In the genomic region with DNA sequence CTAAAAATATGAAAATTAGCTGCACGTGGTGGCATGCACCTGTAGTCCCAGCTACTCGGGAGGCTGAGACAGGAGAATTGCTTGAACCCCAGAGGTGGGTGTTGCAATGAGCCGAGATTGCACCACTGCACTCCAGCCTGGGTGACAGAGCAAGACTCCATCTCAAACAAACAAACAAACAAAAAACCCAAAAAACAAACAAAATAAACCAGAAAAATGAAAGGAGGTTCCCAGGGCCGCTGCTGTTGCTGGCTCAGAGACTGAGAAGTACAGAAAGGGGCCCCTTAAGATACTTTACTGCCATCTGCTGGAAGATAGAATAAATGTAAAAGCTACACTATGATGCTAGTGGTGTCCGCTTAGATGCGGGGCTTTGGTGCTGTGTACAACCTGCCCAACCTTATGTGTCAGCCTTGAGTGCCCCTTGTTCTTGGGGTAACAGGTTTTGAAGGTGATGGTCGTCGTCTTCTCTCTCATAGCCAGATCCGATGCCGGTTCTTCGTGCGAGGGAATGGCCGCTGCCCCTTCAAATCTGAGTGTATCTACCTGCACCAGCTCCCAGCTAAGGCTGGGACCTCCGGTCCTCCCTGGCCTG, we compare ENCODE assay signal across 1 cellular context.
A peak's percentile ranks its signal among the peaks of the same experiment; 100 is the strongest.
TF ChIP-seq lines count a peak whose summit lies in the region.

No MANE protein-coding gene starts in this region.

TF ChIP-seq in HepG2, 621 proteins besides CTCF, POLR2A, EP300 and RAD21 (continued from another document and continues in another):
- no peak for TF ChIP-seq ZNF432 (CRISPR knock-in tag; IDR thresholded peaks at IDR 0.05; ENCODE audit: borderline replicate concordance)
- no peak for TF ChIP-seq RFXAP (CRISPR knock-in tag; IDR thresholded peaks at IDR 0.05; ENCODE audit: borderline replicate concordance)
- no peak for TF ChIP-seq ZNF766 (CRISPR knock-in tag; IDR thresholded peaks at IDR 0.05; ENCODE audit: borderline replicate concordance)
- TF ChIP-seq KLF15 (CRISPR knock-in tag; IDR thresholded peaks at IDR 0.05; ENCODE audit: borderline replicate concordance), result no peak; the same call in 1 of the 2 replicates
- no peak for TF ChIP-seq NR2F6 (IDR thresholded peaks at IDR 0.05)
- TF ChIP-seq NR2F6 (CRISPR knock-in tag; IDR thresholded peaks at IDR 0.05), result no peak
- TF ChIP-seq SAFB2 (CRISPR knock-in tag; IDR thresholded peaks at IDR 0.05; ENCODE audit: borderline replicate concordance, low read depth), result no peak
- no peak for TF ChIP-seq HMG20A (CRISPR knock-in tag; IDR thresholded peaks at IDR 0.05; ENCODE audit: borderline replicate concordance)
- TF ChIP-seq KLF16 (CRISPR knock-in tag; IDR thresholded peaks at IDR 0.05), result no peak
- TF ChIP-seq ZNF549 (CRISPR knock-in tag; IDR thresholded peaks at IDR 0.05), result no peak
- no peak for TF ChIP-seq ZNF3 (CRISPR knock-in tag; IDR thresholded peaks at IDR 0.05)
- no peak for TF ChIP-seq ZNF746 (CRISPR knock-in tag; IDR thresholded peaks at IDR 0.05)
- TF ChIP-seq, protein P1, sequence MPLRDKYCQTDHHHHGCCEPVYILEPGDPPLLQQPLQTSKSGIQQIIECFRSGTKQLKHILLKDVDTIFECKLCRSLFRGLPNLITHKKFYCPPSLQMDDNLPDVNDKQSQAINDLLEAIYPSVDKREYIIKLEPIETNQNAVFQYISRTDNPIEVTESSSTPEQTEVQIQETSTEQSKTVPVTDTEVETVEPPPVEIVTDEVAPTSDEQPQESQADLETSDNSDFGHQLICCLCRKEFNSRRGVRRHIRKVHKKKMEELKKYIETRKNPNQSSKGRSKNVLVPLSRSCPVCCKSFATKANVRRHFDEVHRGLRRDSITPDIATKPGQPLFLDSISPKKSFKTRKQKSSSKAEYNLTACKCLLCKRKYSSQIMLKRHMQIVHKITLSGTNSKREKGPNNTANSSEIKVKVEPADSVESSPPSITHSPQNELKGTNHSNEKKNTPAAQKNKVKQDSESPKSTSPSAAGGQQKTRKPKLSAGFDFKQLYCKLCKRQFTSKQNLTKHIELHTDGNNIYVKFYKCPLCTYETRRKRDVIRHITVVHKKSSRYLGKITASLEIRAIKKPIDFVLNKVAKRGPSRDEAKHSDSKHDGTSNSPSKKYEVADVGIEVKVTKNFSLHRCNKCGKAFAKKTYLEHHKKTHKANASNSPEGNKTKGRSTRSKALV (CRISPR knock-in tag; IDR thresholded peaks at IDR 0.05), result no peak
- no peak for TF ChIP-seq ZSCAN25 (CRISPR knock-in tag; IDR thresholded peaks at IDR 0.05)
- TF ChIP-seq SMAD1 (CRISPR knock-in tag; IDR thresholded peaks at IDR 0.05; ENCODE audit: borderline replicate concordance, low read depth), result no peak
- TF ChIP-seq ZBTB38 (CRISPR knock-in tag; IDR thresholded peaks at IDR 0.05), result no peak
- no peak for TF ChIP-seq FOXM1 (CRISPR knock-in tag; IDR thresholded peaks at IDR 0.05)
- no peak for TF ChIP-seq MBD4 (IDR thresholded peaks at IDR 0.05; ENCODE audit: borderline replicate concordance, low read length)
- no peak for TF ChIP-seq MEIS1 (CRISPR knock-in tag; IDR thresholded peaks at IDR 0.05; ENCODE audit: borderline replicate concordance)
- peak; percentile 57; the same call in 1 of the 2 replicates for TF ChIP-seq PHF21A (CRISPR knock-in tag; IDR thresholded peaks at IDR 0.05)
- TF ChIP-seq ZNF354B (CRISPR knock-in tag; IDR thresholded peaks at IDR 0.05), result no peak
- TF ChIP-seq, protein P2, sequence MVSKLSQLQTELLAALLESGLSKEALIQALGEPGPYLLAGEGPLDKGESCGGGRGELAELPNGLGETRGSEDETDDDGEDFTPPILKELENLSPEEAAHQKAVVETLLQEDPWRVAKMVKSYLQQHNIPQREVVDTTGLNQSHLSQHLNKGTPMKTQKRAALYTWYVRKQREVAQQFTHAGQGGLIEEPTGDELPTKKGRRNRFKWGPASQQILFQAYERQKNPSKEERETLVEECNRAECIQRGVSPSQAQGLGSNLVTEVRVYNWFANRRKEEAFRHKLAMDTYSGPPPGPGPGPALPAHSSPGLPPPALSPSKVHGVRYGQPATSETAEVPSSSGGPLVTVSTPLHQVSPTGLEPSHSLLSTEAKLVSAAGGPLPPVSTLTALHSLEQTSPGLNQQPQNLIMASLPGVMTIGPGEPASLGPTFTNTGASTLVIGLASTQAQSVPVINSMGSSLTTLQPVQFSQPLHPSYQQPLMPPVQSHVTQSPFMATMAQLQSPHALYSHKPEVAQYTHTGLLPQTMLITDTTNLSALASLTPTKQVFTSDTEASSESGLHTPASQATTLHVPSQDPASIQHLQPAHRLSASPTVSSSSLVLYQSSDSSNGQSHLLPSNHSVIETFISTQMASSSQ (IDR thresholded peaks at IDR 0.05; ENCODE audit: low read depth), result no peak
- TF ChIP-seq, protein P2 (CRISPR knock-in tag; IDR thresholded peaks at IDR 0.05; ENCODE audit: borderline replicate concordance), result no peak
- TF ChIP-seq, protein P3, sequence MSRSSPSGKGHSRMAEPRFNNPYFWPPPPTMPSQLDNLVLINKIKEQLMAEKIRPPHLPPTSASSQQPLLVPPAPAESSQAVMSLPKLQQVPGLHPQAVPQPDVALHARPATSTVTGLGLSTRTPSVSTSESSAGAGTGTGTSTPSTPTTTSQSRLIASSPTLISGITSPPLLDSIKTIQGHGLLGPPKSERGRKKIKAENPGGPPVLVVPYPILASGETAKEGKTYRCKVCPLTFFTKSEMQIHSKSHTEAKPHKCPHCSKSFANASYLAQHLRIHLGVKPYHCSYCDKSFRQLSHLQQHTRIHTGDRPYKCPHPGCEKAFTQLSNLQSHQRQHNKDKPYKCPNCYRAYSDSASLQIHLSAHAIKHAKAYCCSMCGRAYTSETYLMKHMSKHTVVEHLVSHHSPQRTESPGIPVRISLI (CRISPR knock-in tag; IDR thresholded peaks at IDR 0.05; ENCODE audit: borderline replicate concordance), result no peak
- TF ChIP-seq ZFAT (CRISPR knock-in tag; conservative IDR thresholded peaks at IDR 0.05), result no peak
- TF ChIP-seq, protein P4, sequence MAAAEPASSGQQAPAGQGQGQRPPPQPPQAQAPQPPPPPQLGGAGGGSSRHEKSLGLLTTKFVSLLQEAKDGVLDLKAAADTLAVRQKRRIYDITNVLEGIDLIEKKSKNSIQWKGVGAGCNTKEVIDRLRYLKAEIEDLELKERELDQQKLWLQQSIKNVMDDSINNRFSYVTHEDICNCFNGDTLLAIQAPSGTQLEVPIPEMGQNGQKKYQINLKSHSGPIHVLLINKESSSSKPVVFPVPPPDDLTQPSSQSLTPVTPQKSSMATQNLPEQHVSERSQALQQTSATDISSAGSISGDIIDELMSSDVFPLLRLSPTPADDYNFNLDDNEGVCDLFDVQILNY (CRISPR knock-in tag; conservative IDR thresholded peaks at IDR 0.05), result no peak
- TF ChIP-seq FOXP1 (IDR thresholded peaks at IDR 0.05), result peak; percentile 14; the same call in 1 of the 2 replicates
- peak; percentile 68 for TF ChIP-seq FOXP1 (CRISPR knock-in tag; IDR thresholded peaks at IDR 0.05)
- no peak for TF ChIP-seq HCFC1 (IDR thresholded peaks at IDR 0.05; ENCODE audit: low read depth, low read length)
- TF ChIP-seq TBP (CRISPR knock-in tag; IDR thresholded peaks at IDR 0.05), result no peak
- TF ChIP-seq ZNF709 (CRISPR knock-in tag; IDR thresholded peaks at IDR 0.05), result no peak
- TF ChIP-seq, protein P5, sequence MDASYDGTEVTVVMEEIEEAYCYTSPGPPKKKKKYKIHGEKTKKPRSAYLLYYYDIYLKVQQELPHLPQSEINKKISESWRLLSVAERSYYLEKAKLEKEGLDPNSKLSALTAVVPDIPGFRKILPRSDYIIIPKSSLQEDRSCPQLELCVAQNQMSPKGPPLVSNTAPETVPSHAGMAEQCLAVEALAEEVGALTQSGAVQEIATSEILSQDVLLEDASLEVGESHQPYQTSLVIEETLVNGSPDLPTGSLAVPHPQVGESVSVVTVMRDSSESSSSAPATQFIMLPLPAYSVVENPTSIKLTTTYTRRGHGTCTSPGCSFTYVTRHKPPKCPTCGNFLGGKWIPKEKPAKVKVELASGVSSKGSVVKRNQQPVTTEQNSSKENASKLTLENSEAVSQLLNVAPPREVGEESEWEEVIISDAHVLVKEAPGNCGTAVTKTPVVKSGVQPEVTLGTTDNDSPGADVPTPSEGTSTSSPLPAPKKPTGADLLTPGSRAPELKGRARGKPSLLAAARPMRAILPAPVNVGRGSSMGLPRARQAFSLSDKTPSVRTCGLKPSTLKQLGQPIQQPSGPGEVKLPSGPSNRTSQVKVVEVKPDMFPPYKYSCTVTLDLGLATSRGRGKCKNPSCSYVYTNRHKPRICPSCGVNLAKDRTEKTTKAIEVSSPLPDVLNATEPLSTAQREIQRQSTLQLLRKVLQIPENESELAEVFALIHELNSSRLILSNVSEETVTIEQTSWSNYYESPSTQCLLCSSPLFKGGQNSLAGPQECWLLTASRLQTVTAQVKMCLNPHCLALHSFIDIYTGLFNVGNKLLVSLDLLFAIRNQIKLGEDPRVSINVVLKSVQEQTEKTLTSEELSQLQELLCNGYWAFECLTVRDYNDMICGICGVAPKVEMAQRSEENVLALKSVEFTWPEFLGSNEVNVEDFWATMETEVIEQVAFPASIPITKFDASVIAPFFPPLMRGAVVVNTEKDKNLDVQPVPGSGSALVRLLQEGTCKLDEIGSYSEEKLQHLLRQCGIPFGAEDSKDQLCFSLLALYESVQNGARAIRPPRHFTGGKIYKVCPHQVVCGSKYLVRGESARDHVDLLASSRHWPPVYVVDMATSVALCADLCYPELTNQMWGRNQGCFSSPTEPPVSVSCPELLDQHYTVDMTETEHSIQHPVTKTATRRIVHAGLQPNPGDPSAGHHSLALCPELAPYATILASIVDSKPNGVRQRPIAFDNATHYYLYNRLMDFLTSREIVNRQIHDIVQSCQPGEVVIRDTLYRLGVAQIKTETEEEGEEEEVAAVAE (CRISPR knock-in tag; IDR thresholded peaks at IDR 0.05; ENCODE audit: borderline replicate concordance), result no peak
- TF ChIP-seq MXD4 (CRISPR knock-in tag; IDR thresholded peaks at IDR 0.05), result no peak
- TF ChIP-seq NFKB2 (CRISPR knock-in tag; IDR thresholded peaks at IDR 0.05; ENCODE audit: borderline replicate concordance), result no peak
- peak; percentile 96 for TF ChIP-seq STAG1 (CRISPR knock-in tag; IDR thresholded peaks at IDR 0.05)
- no peak for TF ChIP-seq KDM5A (IDR thresholded peaks at IDR 0.05; ENCODE audit: borderline replicate concordance, low read length)
- no peak for TF ChIP-seq ZSCAN9 (CRISPR knock-in tag; IDR thresholded peaks at IDR 0.05; ENCODE audit: borderline replicate concordance)
- TF ChIP-seq HOXA7 (CRISPR knock-in tag; IDR thresholded peaks at IDR 0.05), result no peak
- TF ChIP-seq DNMT3B (CRISPR knock-in tag; conservative IDR thresholded peaks at IDR 0.05), result no peak
- no peak for TF ChIP-seq EHMT2 (IDR thresholded peaks at IDR 0.05; ENCODE audit: borderline replicate concordance, low read depth, low read length)
- no peak for TF ChIP-seq TOE1 (CRISPR knock-in tag; IDR thresholded peaks at IDR 0.05)
- TF ChIP-seq JUN (CRISPR knock-in tag; IDR thresholded peaks at IDR 0.05), result no peak
- TF ChIP-seq, protein P6, sequence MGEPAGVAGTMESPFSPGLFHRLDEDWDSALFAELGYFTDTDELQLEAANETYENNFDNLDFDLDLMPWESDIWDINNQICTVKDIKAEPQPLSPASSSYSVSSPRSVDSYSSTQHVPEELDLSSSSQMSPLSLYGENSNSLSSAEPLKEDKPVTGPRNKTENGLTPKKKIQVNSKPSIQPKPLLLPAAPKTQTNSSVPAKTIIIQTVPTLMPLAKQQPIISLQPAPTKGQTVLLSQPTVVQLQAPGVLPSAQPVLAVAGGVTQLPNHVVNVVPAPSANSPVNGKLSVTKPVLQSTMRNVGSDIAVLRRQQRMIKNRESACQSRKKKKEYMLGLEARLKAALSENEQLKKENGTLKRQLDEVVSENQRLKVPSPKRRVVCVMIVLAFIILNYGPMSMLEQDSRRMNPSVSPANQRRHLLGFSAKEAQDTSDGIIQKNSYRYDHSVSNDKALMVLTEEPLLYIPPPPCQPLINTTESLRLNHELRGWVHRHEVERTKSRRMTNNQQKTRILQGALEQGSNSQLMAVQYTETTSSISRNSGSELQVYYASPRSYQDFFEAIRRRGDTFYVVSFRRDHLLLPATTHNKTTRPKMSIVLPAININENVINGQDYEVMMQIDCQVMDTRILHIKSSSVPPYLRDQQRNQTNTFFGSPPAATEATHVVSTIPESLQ (CRISPR knock-in tag; conservative IDR thresholded peaks at IDR 0.05), result 0 out of 2 replicates have a peak, but pooled peaks have one; percentile 62
- no peak for TF ChIP-seq POLR2G (IDR thresholded peaks at IDR 0.05; ENCODE audit: low read depth, low read length)
- TF ChIP-seq ZNF652 (CRISPR knock-in tag; IDR thresholded peaks at IDR 0.05; ENCODE audit: borderline replicate concordance, low read depth), result no peak
- no peak for TF ChIP-seq CHCHD3 (CRISPR knock-in tag; IDR thresholded peaks at IDR 0.05)
- no peak for TF ChIP-seq ZNF557 (CRISPR knock-in tag; IDR thresholded peaks at IDR 0.05)
- no peak for TF ChIP-seq ZNF724P (CRISPR knock-in tag; IDR thresholded peaks at IDR 0.05; ENCODE audit: borderline replicate concordance)
- 0 out of 2 replicates have a peak, but pooled peaks have one; percentile 31 for TF ChIP-seq MED1 (CRISPR knock-in tag; IDR thresholded peaks at IDR 0.05)
- no peak for TF ChIP-seq SIX4 (CRISPR knock-in tag; IDR thresholded peaks at IDR 0.05)
- no peak for TF ChIP-seq MBNL3 (CRISPR knock-in tag; conservative IDR thresholded peaks at IDR 0.05)
- TF ChIP-seq, protein P7, sequence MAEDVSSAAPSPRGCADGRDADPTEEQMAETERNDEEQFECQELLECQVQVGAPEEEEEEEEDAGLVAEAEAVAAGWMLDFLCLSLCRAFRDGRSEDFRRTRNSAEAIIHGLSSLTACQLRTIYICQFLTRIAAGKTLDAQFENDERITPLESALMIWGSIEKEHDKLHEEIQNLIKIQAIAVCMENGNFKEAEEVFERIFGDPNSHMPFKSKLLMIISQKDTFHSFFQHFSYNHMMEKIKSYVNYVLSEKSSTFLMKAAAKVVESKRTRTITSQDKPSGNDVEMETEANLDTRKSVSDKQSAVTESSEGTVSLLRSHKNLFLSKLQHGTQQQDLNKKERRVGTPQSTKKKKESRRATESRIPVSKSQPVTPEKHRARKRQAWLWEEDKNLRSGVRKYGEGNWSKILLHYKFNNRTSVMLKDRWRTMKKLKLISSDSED (CRISPR knock-in tag; IDR thresholded peaks at IDR 0.05), result no peak
- 0 out of 2 replicates have a peak, but pooled peaks have one; percentile 21 for TF ChIP-seq ZNF547 (CRISPR knock-in tag; IDR thresholded peaks at IDR 0.05)
- TF ChIP-seq ZKSCAN8 (CRISPR knock-in tag; IDR thresholded peaks at IDR 0.05; ENCODE audit: borderline replicate concordance), result no peak; the same call in 1 of the 2 replicates
- no peak for TF ChIP-seq ZNF670 (CRISPR knock-in tag; IDR thresholded peaks at IDR 0.05; ENCODE audit: borderline replicate concordance)
- TF ChIP-seq NR2F2 (IDR thresholded peaks at IDR 0.05; ENCODE audit: borderline replicate concordance, low read depth), result no peak
- TF ChIP-seq PPARG (CRISPR knock-in tag; conservative IDR thresholded peaks at IDR 0.05), result no peak
